ENCODE assay signal across 21 cellular contexts in the genomic region with DNA sequence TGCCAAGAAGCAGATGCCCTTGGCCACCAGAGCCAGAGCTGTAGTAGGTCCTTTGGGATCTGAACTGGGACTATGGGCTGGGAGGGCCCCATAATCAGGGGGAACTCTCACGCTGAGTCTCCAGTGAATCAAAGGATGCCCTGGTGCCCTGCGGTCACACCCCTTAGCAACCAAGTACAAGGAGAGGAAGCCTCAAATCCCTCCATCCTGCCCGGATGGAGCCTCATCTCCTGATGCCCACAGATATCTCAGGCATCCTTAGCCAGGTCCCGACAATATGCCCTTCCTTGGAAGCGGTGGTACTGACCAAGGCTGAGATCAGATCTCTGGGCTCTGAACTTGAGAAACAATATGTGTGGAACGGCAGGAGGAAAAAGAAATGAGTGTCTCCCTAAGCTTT. TPM values are rescaled to one million over a fixed set of nuclear protein-coding genes. Genes with fewer than 3 reads are reported as not detected.
DNase-seq lines count a peak whose midpoint lies in the region; FAIRE-seq and TF ChIP-seq lines count a peak whose summit lies in the region.
"Had no signal": no experiment of that assay in that cellular context is flagged by ENCODE, and none has a peak within 500 bp of the region (broad histone marks: within the 10 kb centered on the region; RNA-seq: fewer than 3 reads in every experiment).

No MANE protein-coding gene starts in this region.

- H3K18ac ChIP-seq in neuronal stem cell (ENCODE audit: low read length), result peak overlapping the region; percentile 32

- CTCF ChIA-PET in BJ (lab: Yijun Ruan, JAX) (interaction anchor here (1.0 to 1.3 kb wide), 2 partner anchors 12 to 22 kb away, joined by 3 to 6 read pairs; no protein-coding TSS in a partner anchor), RWPE1 (lab: Yijun Ruan, JAX) (interaction anchor here (1.4 kb wide), 1 partner anchor 24 kb away, joined by 4 read pairs; no protein-coding TSS in a partner anchor)

- no peaks in the 10 kb centered on the region for H3K27me3 Mint-ChIP-seq in activated naive CD8-positive, alpha-beta T cell treated with anti-CD3 and anti-CD28 coated beads for 36 hours

- peak overlapping the region; percentile 0 for H2AK5ac ChIP-seq in neuronal stem cell (ENCODE audit: low read depth, low read length)

- H3K79me1 ChIP-seq in neuronal stem cell (ENCODE audit: low read depth, low read length), result peaks cover 4% of the 10 kb centered on the region

- no peaks in the 10 kb centered on the region for H3K36me3 Mint-ChIP-seq in activated naive CD8-positive, alpha-beta T cell treated with anti-CD3 and anti-CD28 coated beads for 36 hours

- no peak for FAIRE-seq in H54 (lab: Jason Lieb, UNC)
- FAIRE-seq: D721Med, frontal cortex, GM18507, HTR-8/SVneo had no signal

- no peak overlapping the region for H2BK12ac ChIP-seq in neuronal stem cell (ENCODE audit: low read length)

- intact Hi-C loops in esophagus muscularis mucosa (cut with DNase I), result no loop called here

- no peak overlapping the region for H3K14ac ChIP-seq in neuronal stem cell (ENCODE audit: low read length)

- no peak overlapping the region for H2AFZ ChIP-seq in neuronal stem cell (ENCODE audit: low read length)

- no peak overlapping the region for H2BK5ac ChIP-seq in neuronal stem cell (ENCODE audit: low read length)

- H3K4me1 Mint-ChIP-seq in activated naive CD8-positive, alpha-beta T cell treated with anti-CD3 and anti-CD28 coated beads for 36 hours, result peaks cover 9% of the 10 kb centered on the region

- POLR2A ChIA-PET in BJ (lab: Charles Lee) (interaction anchor here (0.8 kb wide), 1 partner anchor 243 kb away, joined by 3 read pairs; no protein-coding TSS in a partner anchor), RWPE1 (lab: Yijun Ruan, JAX; ENCODE audit: low non-redundant PET) (no interaction called here)

- TF ChIP-seq CTCF in BJ (IDR thresholded peaks at IDR 0.05; ENCODE audit: insufficient read depth, low read depth, low read length) (no peak), RWPE1 (conservative IDR thresholded peaks at IDR 0.05; ENCODE audit: low read depth) (no peak), esophagus muscularis mucosa (IDR thresholded peaks at IDR 0.05) (no peak)

- DNase-seq in BJ (ENCODE audit: low read depth) (no peak), RWPE1 (ENCODE audit: low spot score) (no peak), esophagus muscularis mucosa (ENCODE audit: extremely low spot score) (no peak), neuronal stem cell (ENCODE audit: low spot score) (no peak), EL (no peak), kidney glomerular epithelial cell (lab: John Stamatoyannopoulos, UW) (no peak), H54 (ENCODE audit: insufficient read length, low spot score) (no peak)
- DNase-seq in activated naive CD8-positive, alpha-beta T cell treated with anti-CD3 and anti-CD28 coated beads for 36 hours, result no peak
- DNase-seq: activated CD8-positive, alpha-beta memory T cell treated with anti-CD3 and anti-CD28 coated beads for 24 hours; amygdala; dorsolateral prefrontal cortex; MG63; NCI-H2081; Peyer's patch had no signal

- no peak overlapping the region for H3K27ac Mint-ChIP-seq in activated naive CD8-positive, alpha-beta T cell treated with anti-CD3 and anti-CD28 coated beads for 36 hours
- H3K27ac Mint-ChIP-seq: activated T-helper 2 cell treated with anti-CD3 and anti-CD28 coated beads, Interferon-gamma antibody, Interleukin-2, Interleukin-4, amounts not matched to agents 10 μg/mL and 5 μg/mL and 100 μg/mL, durations not matched to agents 14 hours and 24 hours and 36 hours had no signal

- no peak overlapping the region for H3K4me2 ChIP-seq in neuronal stem cell (ENCODE audit: insufficient read depth, low read length, poor library complexity, severe bottlenecking)

- H3K36me3 ChIP-seq in BJ (ENCODE audit: control insufficient read depth, insufficient read depth, low read length) (peaks cover 7% of the 10 kb centered on the region), esophagus muscularis mucosa (peaks cover 0 to 13% (median 5%) of the 10 kb centered on the region in 4 donors), neuronal stem cell (replicated peaks in 1 of 2; ENCODE audit: control insufficient read depth in 2 of 2, insufficient read depth in 2 of 2, low read length in 2 of 2) (peaks cover 3 to 14% of the 10 kb centered on the region in 2 donors)
- H3K36me3 ChIP-seq: Peyer's patch had no signal

- no peak overlapping the region for H4K91ac ChIP-seq in neuronal stem cell (ENCODE audit: low read depth, low read length, poor library complexity)

- H3K27ac ChIP-seq in RWPE1, result peak overlapping the region; percentile 98; the same call in 1 of the 2 replicates
- H3K27ac ChIP-seq in esophagus muscularis mucosa (replicated peaks in 1 of 4), result peak overlapping the region in 3 of 4 donors; percentile 7 to 84 (median 82)
- no peak overlapping the region for H3K27ac ChIP-seq in neuronal stem cell (replicated peaks; ENCODE audit: low read length)
- H3K27ac ChIP-seq: WERI-Rb-1 had no signal

- H3K27me3 ChIP-seq in BJ (ENCODE audit: control insufficient read depth, insufficient read depth, low read length) (no peaks in the 10 kb centered on the region), esophagus muscularis mucosa (no peaks in the 10 kb centered on the region), neuronal stem cell (ENCODE audit: control insufficient read depth in 3 of 3, insufficient read depth in 3 of 3, low read depth in 1 of 3, low read length in 3 of 3) (no peaks in the 10 kb centered on the region)
- H3K27me3 ChIP-seq: dorsolateral prefrontal cortex, MG63, Peyer's patch had no signal

- H3K23ac ChIP-seq in neuronal stem cell (ENCODE audit: low read depth, low read length, poor library complexity), result no peak overlapping the region

- WGBS in esophagus muscularis mucosa, result 68% methylated on average over 5 of the region's 6 CpGs
- no CpG with 5 or more reads among the region's 6 CpGs for WGBS in neuronal stem cell (ENCODE audit: extremely low coverage in 2 of 2, insufficient read length in 2 of 2, insufficient replicate concordance in 1 of 2), 2 donors

- H3K9me3 Mint-ChIP-seq in activated naive CD8-positive, alpha-beta T cell treated with anti-CD3 and anti-CD28 coated beads for 36 hours, result no peaks in the 10 kb centered on the region
- H3K9me3 Mint-ChIP-seq: activated T-helper 2 cell treated with anti-CD3 and anti-CD28 coated beads, Interferon-gamma antibody, Interleukin-2, Interleukin-4, amounts not matched to agents 10 μg/mL and 5 μg/mL and 100 μg/mL, durations not matched to agents 14 hours and 24 hours and 36 hours had no signal

- peaks cover 23 to 33% (median 28%) of the 10 kb centered on the region in 4 donors for H3K4me1 ChIP-seq in esophagus muscularis mucosa
- H3K4me1 ChIP-seq in neuronal stem cell (ENCODE audit: control insufficient read depth in 2 of 2, insufficient read depth in 1 of 2, low read depth in 1 of 2, low read length in 2 of 2), result peaks cover 25 to 29% of the 10 kb centered on the region in 2 donors

- no peak overlapping the region for H3K9ac ChIP-seq in neuronal stem cell (ENCODE audit: low read depth, low read length, poor library complexity)

- TF ChIP-seq POLR2A in esophagus muscularis mucosa (IDR thresholded peaks at IDR 0.05; ENCODE audit: low read depth), result no peak
- TF ChIP-seq POLR2A in H54 (IDR thresholded peaks at IDR 0.05; ENCODE audit: low read depth, low read length), result no peak

- H3K4me3 ChIP-seq in BJ (ENCODE audit: low read depth, low read length) (peak overlapping the region; percentile 46), esophagus muscularis mucosa (peak overlapping the region in 3 of 4 donors; percentile 44 to 57 (median 48)), neuronal stem cell (ENCODE audit: low read length in 2 of 2) (no peak overlapping the region)

- H2BK120ac ChIP-seq in neuronal stem cell (ENCODE audit: low read depth, low read length), result no peak overlapping the region

- no peak for TF ChIP-seq EP300 in esophagus muscularis mucosa (IDR thresholded peaks at IDR 0.05)

- H4K8ac ChIP-seq in neuronal stem cell (ENCODE audit: low read depth, low read length), result no peak overlapping the region

- no peak overlapping the region for H3K4ac ChIP-seq in neuronal stem cell (ENCODE audit: low read length)

- no peaks in the 10 kb centered on the region for H3K9me3 ChIP-seq in esophagus muscularis mucosa
- H3K9me3 ChIP-seq in neuronal stem cell (replicated peaks in 1 of 2; ENCODE audit: control insufficient read depth in 2 of 2, insufficient read depth in 1 of 2, low read depth in 1 of 2, low read length in 2 of 2), result no peaks in the 10 kb centered on the region
- H3K9me3 ChIP-seq: MG63, Peyer's patch had no signal

- no peak overlapping the region for H3K4me3 Mint-ChIP-seq in activated naive CD8-positive, alpha-beta T cell treated with anti-CD3 and anti-CD28 coated beads for 36 hours

- H2BK15ac ChIP-seq in neuronal stem cell (ENCODE audit: low read length), result no peak overlapping the region

RNA-seq across cellular contexts. Expression of gene PLEKHA4, which starts 1.7 kb away (rescaled TPM):
- polyA plus RNA-seq in BJ (2011; rRNA removed), result 3.3 and 5.4 TPM in 2 replicates
- polyA minus RNA-seq in BJ (2011; rRNA and poly(A)+ RNA removed), result 4.7 and 5.2 TPM in 2 replicates
- total RNA-seq in esophagus muscularis mucosa, result 10 to 100 TPM; 11.4 to 27.4 (median 18.9) TPM
- polyA plus RNA-seq in neuronal stem cell (2013, experiment 1 of 2), result 19.9 TPM
- 19.6 TPM for polyA plus RNA-seq in neuronal stem cell (2013, experiment 2 of 2)
- total RNA-seq in activated naive CD8-positive, alpha-beta T cell treated with anti-CD3 and anti-CD28 coated beads for 36 hours, result 1 to 10 TPM; 5.8 to 7.6 TPM

RNA-seq across cellular contexts. Expression of gene PPP1R15A, which starts 5.5 kb away (rescaled TPM):
- 24.7 and 43.0 TPM in 2 replicates for polyA plus RNA-seq in BJ (2011; rRNA removed)
- polyA minus RNA-seq in BJ (2011; rRNA and poly(A)+ RNA removed), result 12.4 and 13.8 TPM in 2 replicates
- total RNA-seq in esophagus muscularis mucosa, result 10 to 100 TPM; 40.3 to 98.7 (median 64.4) TPM
- polyA plus RNA-seq in neuronal stem cell (2013, experiment 1 of 2), result 21.2 TPM
- 21.1 TPM for polyA plus RNA-seq in neuronal stem cell (2013, experiment 2 of 2)
- total RNA-seq in activated naive CD8-positive, alpha-beta T cell treated with anti-CD3 and anti-CD28 coated beads for 36 hours, result 10 to 100 TPM; 60.8 to 65.4 TPM

RNA-seq across cellular contexts. Expression of gene HSD17B14, which starts 30.4 kb away (rescaled TPM):
- polyA plus RNA-seq in BJ (2011; rRNA removed), result 7.4 and 7.6 TPM in 2 replicates
- 1.1 and 3.5 TPM in 2 replicates for polyA minus RNA-seq in BJ (2011; rRNA and poly(A)+ RNA removed)
- 1 to 10 TPM; 7.1 to 8.9 (median 7.8) TPM for total RNA-seq in esophagus muscularis mucosa
- polyA plus RNA-seq in neuronal stem cell (2013, experiment 1 of 2), result 24.4 TPM
- 24.3 TPM for polyA plus RNA-seq in neuronal stem cell (2013, experiment 2 of 2)
- under 1 TPM; 0.35 to 0.66 TPM for total RNA-seq in activated naive CD8-positive, alpha-beta T cell treated with anti-CD3 and anti-CD28 coated beads for 36 hours

RNA-seq across cellular contexts. Expression of gene TULP2, which starts 31.9 kb away (rescaled TPM):
- 0.07 and 0.10 TPM in 2 replicates for polyA plus RNA-seq in BJ (2011; rRNA removed)
- not detected in 2 replicates for polyA minus RNA-seq in BJ (2011; rRNA and poly(A)+ RNA removed)
- total RNA-seq in esophagus muscularis mucosa, result 1 to 10 TPM in 1 of 4 donors, under 1 TPM in 3; 0.75 to 1.3 (median 0.83) TPM
- 0.71 TPM for polyA plus RNA-seq in neuronal stem cell (2013, experiment 1 of 2)
- 0.43 TPM for polyA plus RNA-seq in neuronal stem cell (2013, experiment 2 of 2)
- under 1 TPM; 0.12 to 0.16 TPM for total RNA-seq in activated naive CD8-positive, alpha-beta T cell treated with anti-CD3 and anti-CD28 coated beads for 36 hours
- total RNA-seq: activated T-helper 2 cell treated with anti-CD3 and anti-CD28 coated beads, Interferon-gamma antibody, Interleukin-2, Interleukin-4, amounts not matched to agents 10 μg/mL and 5 μg/mL and 100 μg/mL, durations not matched to agents 14 hours and 24 hours and 36 hours; Peyer's patch; temporal lobe had no signal

RNA-seq across cellular contexts. Expression of gene NUCB1, which starts 33.4 kb away (rescaled TPM):
- polyA plus RNA-seq in BJ (2011; rRNA removed), result 145 and 305 TPM in 2 replicates
- polyA minus RNA-seq in BJ (2011; rRNA and poly(A)+ RNA removed), result 46.8 and 47.6 TPM in 2 replicates
- 100 to 1,000 TPM; 179 to 356 (median 284) TPM for total RNA-seq in esophagus muscularis mucosa
- polyA plus RNA-seq in neuronal stem cell (2013, experiment 1 of 2), result 61.4 TPM
- polyA plus RNA-seq in neuronal stem cell (2013, experiment 2 of 2), result 60.3 TPM
- total RNA-seq in activated naive CD8-positive, alpha-beta T cell treated with anti-CD3 and anti-CD28 coated beads for 36 hours, result 10 to 100 TPM; 90.6 to 91.7 TPM

Comparison
In these comparisons a context has a peak if more than half of its experiments do, and no peak if none do; other contexts are left out.
1. H3K4me3 ChIP-seq: peak in BJ (single experiment) and esophagus muscularis mucosa (3 of 4); none in neuronal stem cell (0 of 2).
2. RNA of gene HSD17B14, which starts 30.4 kb away (total RNA-seq): 7.1 to 8.9 TPM in esophagus muscularis mucosa; 0.35 to 0.66 TPM in activated naive CD8-positive, alpha-beta T cell treated with anti-CD3 and anti-CD28 coated beads for 36 hours; every median in the first group is over 4 times any median in the second.